11 cellular contexts compared by ENCODE assay signal in genomic region chr19:16372065-16372915, GRCh38. TPM values are rescaled to one million over a fixed set of nuclear protein-coding genes. Genes with fewer than 3 reads are reported as not detected.
A peak's percentile ranks its signal among the peaks of the same experiment; 100 is the strongest.
DNase-seq lines count a peak whose midpoint lies in the region; ATAC-seq and TF ChIP-seq lines count a peak whose summit lies in the region.
"Had no signal": no experiment of that assay in that cellular context is flagged by ENCODE, and none has a peak within 500 bp of the region (broad histone marks: within the 10 kb centered on the region; RNA-seq: fewer than 3 reads in every experiment).

No MANE protein-coding gene starts in this region.

- H3K27ac ChIP-seq in heart left ventricle (peak overlapping the region in 8 of 12 donors; percentile 16 to 87 (median 46)), right cardiac atrium (ENCODE audit: low read length) (no peak overlapping the region), IMR-90 (ENCODE audit: insufficient read depth, low read length) (no peak overlapping the region), heart right ventricle (peak overlapping the region in 8 of 10 donors; percentile 26 to 83 (median 55)), urinary bladder (ENCODE audit: low read depth) (peak overlapping the region; percentile 4), GM23338 (ENCODE audit: low read depth) (no peak overlapping the region)
- H3K27ac ChIP-seq: neural progenitor cell had no signal

- H4K5ac ChIP-seq in IMR-90 (ENCODE audit: low read depth, low read length): no peak overlapping the region

- 0 out of 2 replicates have a peak, but pooled peaks cover 3% of the 10 kb centered on the region for H3F3A ChIP-seq in GM23338 (replicated peaks; ENCODE audit: low read depth)

- no peak overlapping the region for H2BK15ac ChIP-seq in IMR-90 (ENCODE audit: low read depth, low read length)

- peaks cover 30% of the 10 kb centered on the region for H3K36me3 Mint-ChIP-seq in GM23338 (ENCODE audit: low read depth)

- H3K79me2 ChIP-seq in GM23338 (replicated peaks; ENCODE audit: insufficient read depth): no peaks in the 10 kb centered on the region

- H3K18ac ChIP-seq in IMR-90 (ENCODE audit: low read depth, low read length): no peak overlapping the region

- no peak for ATAC-seq in heart left ventricle
- ATAC-seq in right cardiac atrium: no peak
- no peak for ATAC-seq in IMR-90 (ENCODE audit: low read depth)
- no peak for ATAC-seq in heart right ventricle
- no peak for ATAC-seq in GM23338
- no peak for ATAC-seq in HG03460 (IDR thresholded peaks at IDR 0.05; ENCODE audit: unreplicated experiment)

- no peak overlapping the region for H2BK5ac ChIP-seq in IMR-90 (ENCODE audit: low read depth, low read length, poor library complexity, severe bottlenecking)

- DNase-seq in heart left ventricle (peak in 1 of 5 donors; percentile 27), right cardiac atrium (no peak), IMR-90 (no peak), heart right ventricle (no peak), hippocampal formation (lab: John Stamatoyannopoulos, UW) (no peak), GM23338 (ENCODE audit: low spot score) (no peak)
- DNase-seq: C1 segment of cervical spinal cord had no signal

- H3K27me3 Mint-ChIP-seq in GM23338 (ENCODE audit: insufficient read depth, low read depth, poor library complexity): peaks cover 11% of the 10 kb centered on the region

- no peaks in the 10 kb centered on the region for H3K9me3 ChIP-seq in heart left ventricle
- no peaks in the 10 kb centered on the region for H3K9me3 ChIP-seq in right cardiac atrium (ENCODE audit: control insufficient read depth, low read length)
- no peaks in the 10 kb centered on the region for H3K9me3 ChIP-seq in IMR-90 (ENCODE audit: control insufficient read depth, insufficient read depth, low read length)
- no peaks in the 10 kb centered on the region for H3K9me3 ChIP-seq in heart right ventricle

- CTCF ChIA-PET in IMR-90 (lab: Yijun Ruan, JAX): no interaction called here

- H3K4me2 ChIP-seq in IMR-90 (ENCODE audit: low read depth, low read length) (no peak overlapping the region), GM23338 (no peak overlapping the region)
- H3K4me2 ChIP-seq: neural progenitor cell had no signal

- H3K4me1 ChIP-seq in heart left ventricle: peaks cover 0 to 86% (median 40%) of the 10 kb centered on the region in 12 donors
- no peaks in the 10 kb centered on the region for H3K4me1 ChIP-seq in right cardiac atrium (ENCODE audit: control insufficient read depth, insufficient read depth, low read length)
- peaks cover 10% of the 10 kb centered on the region; the same call in 1 of the 2 replicates for H3K4me1 ChIP-seq in IMR-90 (ENCODE audit: control insufficient read depth, insufficient read depth, low read length)
- peaks cover 12 to 85% (median 43%) of the 10 kb centered on the region in 9 donors for H3K4me1 ChIP-seq in heart right ventricle
- peaks cover 6% of the 10 kb centered on the region for H3K4me1 ChIP-seq in urinary bladder (ENCODE audit: insufficient read depth)
- H3K4me1 ChIP-seq in GM23338 (ENCODE audit: insufficient read depth): no peaks in the 10 kb centered on the region
- H3K4me1 ChIP-seq: neural progenitor cell had no signal

- 0 out of 2 replicates have a peak overlapping the region, but pooled peaks have one; percentile 39 for H2BK120ac ChIP-seq in IMR-90 (ENCODE audit: low read depth, low read length)

- H3K27me3 ChIP-seq in heart left ventricle (no peaks in the 10 kb centered on the region), right cardiac atrium (ENCODE audit: control insufficient read depth, insufficient read depth) (no peaks in the 10 kb centered on the region), IMR-90 (ENCODE audit: control insufficient read depth, insufficient read depth, low read length) (no peaks in the 10 kb centered on the region), heart right ventricle (no peaks in the 10 kb centered on the region), GM23338 (ENCODE audit: insufficient read depth) (no peaks in the 10 kb centered on the region)
- H3K27me3 ChIP-seq: neural progenitor cell had no signal

- H3K9ac ChIP-seq in IMR-90 (ENCODE audit: low read depth, low read length): no peak overlapping the region
- H3K9ac ChIP-seq: neural progenitor cell had no signal

- H3K14ac ChIP-seq in IMR-90 (replicated peaks; ENCODE audit: low read depth, low read length): no peak overlapping the region

- H3K9me3 Mint-ChIP-seq in GM23338: no peaks in the 10 kb centered on the region
- H3K9me3 Mint-ChIP-seq: neural progenitor cell had no signal

- POLR2A ChIA-PET in IMR-90 (lab: Charles Lee; ENCODE audit: unreplicated experiment): no interaction called here

- WGBS in heart left ventricle, 4 donors: 76 to 88% (median 84%) methylated on average over 11 to 17 of the region's 17 CpGs
- WGBS in right cardiac atrium: 85% methylated on average over 17 of the region's 17 CpGs
- WGBS in IMR-90 (ENCODE audit: extremely low coverage in 2 of 2, insufficient read length in 1 of 2), 2 experiments: 98% methylated on average over 9 of the region's 17 CpGs; no CpG with 5 or more reads in 1 of the 2 experiments
- 83 to 88% methylated on average over 17 of the region's 17 CpGs for WGBS in heart right ventricle, 2 donors
- 82% methylated on average over 17 of the region's 17 CpGs for WGBS in urinary bladder

- H3K79me1 ChIP-seq in IMR-90 (ENCODE audit: low read depth in 1 of 2, low read length in 2 of 2): peaks cover 7 to 26% of the 10 kb centered on the region in 2 experiments; a peak in 2 of 4 replicates

- peak overlapping the region; percentile 14; the same call in 1 of the 2 replicates for H3K4ac ChIP-seq in IMR-90 (ENCODE audit: low read depth, low read length)

- no peak overlapping the region for H3K27ac Mint-ChIP-seq in GM23338
- H3K27ac Mint-ChIP-seq: neural progenitor cell had no signal

- TF ChIP-seq RAD21 in IMR-90 (IDR thresholded peaks at IDR 0.05; ENCODE audit: low read length): no peak

- no peak overlapping the region for H3K4me3 Mint-ChIP-seq in GM23338
- H3K4me3 Mint-ChIP-seq: neural progenitor cell had no signal

- TF ChIP-seq CTCF in heart left ventricle (IDR thresholded peaks at IDR 0.05) (no peak), IMR-90 (conservative IDR thresholded peaks at IDR 0.05; ENCODE audit: low read depth, low read length) (no peak), heart right ventricle (IDR thresholded peaks at IDR 0.05) (no peak), GM23338 (conservative IDR thresholded peaks at IDR 0.05; ENCODE audit: low read depth in 2 of 2) (no peak)

- TF ChIP-seq POLR2A in heart left ventricle (IDR thresholded peaks at IDR 0.05) (no peak), IMR-90 (IDR thresholded peaks at IDR 0.05; ENCODE audit: low read depth, low read length) (no peak)

- H2AK5ac ChIP-seq in IMR-90 (ENCODE audit: low read depth, low read length): peak overlapping the region; percentile 53

- H4K8ac ChIP-seq in IMR-90 (ENCODE audit: low read depth in 2 of 2, low read length in 2 of 2): no peak overlapping the region

- H3K9me2 ChIP-seq in GM23338 (ENCODE audit: insufficient read depth): no peaks in the 10 kb centered on the region

- H3K4me1 Mint-ChIP-seq in GM23338: peaks cover 15% of the 10 kb centered on the region
- H3K4me1 Mint-ChIP-seq: neural progenitor cell had no signal

- no peak overlapping the region for H2AFZ ChIP-seq in IMR-90 (replicated peaks; ENCODE audit: low read length, poor library complexity)
- no peak overlapping the region for H2AFZ ChIP-seq in GM23338
- H2AFZ ChIP-seq: neural progenitor cell had no signal

- no peak overlapping the region for H3K56ac ChIP-seq in IMR-90 (ENCODE audit: extremely low read depth, insufficient read depth, low read length)

- in situ Hi-C loops in IMR-90 (cut with MboI; ENCODE audit: low sequenced_read_pairs): no loop called here

- H3K36me3 ChIP-seq in heart left ventricle: peaks cover 0 to 52% (median 32%) of the 10 kb centered on the region in 9 donors
- H3K36me3 ChIP-seq in IMR-90 (ENCODE audit: control insufficient read depth, insufficient read depth, low read length): peaks cover 17% of the 10 kb centered on the region
- H3K36me3 ChIP-seq in heart right ventricle: peaks cover 0 to 53% (median 23%) of the 10 kb centered on the region in 9 donors
- H3K36me3 ChIP-seq in urinary bladder (ENCODE audit: insufficient read depth): no peaks in the 10 kb centered on the region
- no peaks in the 10 kb centered on the region for H3K36me3 ChIP-seq in GM23338 (ENCODE audit: insufficient read depth)
- H3K36me3 ChIP-seq: neural progenitor cell had no signal

- H3K9me1 ChIP-seq in IMR-90 (ENCODE audit: insufficient read depth, low read length): peaks cover 26% of the 10 kb centered on the region

- intact Hi-C loops in heart left ventricle (cut with DNase I) (loop anchor here in 1 of 10 donors (5.0 kb wide), 1 partner anchor 135 kb away; no protein-coding TSS in a partner anchor), right cardiac atrium (cut with DNase I) (no loop called here), IMR-90 (cut with micrococcal nuclease) (no loop called here), heart right ventricle (cut with DNase I) (loop anchor here in 1 of 10 donors (10.0 kb wide), 1 partner anchor 47 kb away; the partner anchor contains the start of gene KLF2)

- peak overlapping the region in 2 of 12 donors; percentile 16 to 21 for H3K4me3 ChIP-seq in heart left ventricle
- H3K4me3 ChIP-seq in right cardiac atrium (ENCODE audit: low read length): no peak overlapping the region
- H3K4me3 ChIP-seq in IMR-90 (ENCODE audit: insufficient read depth, low read depth, low read length): no peak overlapping the region
- peak overlapping the region in 3 of 10 donors; percentile 2 to 16 (median 5) for H3K4me3 ChIP-seq in heart right ventricle
- no peak overlapping the region for H3K4me3 ChIP-seq in urinary bladder (ENCODE audit: low read depth, low read length)
- H3K4me3 ChIP-seq in GM23338: no peak overlapping the region
- H3K4me3 ChIP-seq: K562, neural progenitor cell had no signal

- no peak overlapping the region for H2AK9ac ChIP-seq in IMR-90 (replicated peaks; ENCODE audit: low read depth, low read length, poor library complexity)

- H4K20me1 ChIP-seq in IMR-90 (ENCODE audit: insufficient read depth, low read length) (0 out of 2 replicates have a peak, but pooled peaks cover 13% of the 10 kb centered on the region), GM23338 (replicated peaks; ENCODE audit: insufficient read depth) (0 out of 2 replicates have a peak, but pooled peaks cover 3% of the 10 kb centered on the region)

- no peak overlapping the region for H4K91ac ChIP-seq in IMR-90 (ENCODE audit: insufficient read depth, low read depth, low read length)

- dilution Hi-C loops in IMR-90 (cut with HindIII; ENCODE audit: low sequenced_read_pairs, unreplicated experiment): no loop called here

- BruUV-seq in IMR-90 (replicated peaks; lab: Mats Ljungman, UMichigan): no TSS peak

- no peak overlapping the region for H3K23ac ChIP-seq in IMR-90 (ENCODE audit: low read depth, low read length)

- H2BK20ac ChIP-seq in IMR-90 (ENCODE audit: low read depth, low read length): peak overlapping the region; percentile 10; the same call in 1 of the 2 replicates

RNA-seq across cellular contexts. Expression of gene KLF2, which starts 47.7 kb away (rescaled TPM):
- total RNA-seq in heart left ventricle (10 to 100 TPM; 28.0 to 87.2 (median 45.0) TPM), right cardiac atrium (10 to 100 TPM; 53.3 to 73.5 (median 68.1) TPM), IMR-90 (2012; rRNA removed) (1.1 and 3.3 TPM in 2 replicates), heart right ventricle (10 to 100 TPM; 25.5 to 76.2 (median 50.4) TPM), urinary bladder (14.2 TPM)
- polyA plus RNA-seq in heart left ventricle (10 to 100 TPM; 14.4 to 24.2 TPM), right cardiac atrium (30.9 TPM), IMR-90 (2012; rRNA removed) (34.4 and 38.9 TPM in 2 replicates), heart right ventricle (10 to 100 TPM; 22.4 to 73.5 TPM), urinary bladder (155 TPM), GM23338 (2016; fragmentation: Nextera tagmentation; extraction: Ambion mirVana) (0.43 TPM in 1 of 2 replicates, not detected in the other)
- 49.1 and 78.5 TPM in 2 replicates for polyA plus RNA-seq in IMR-90 (2012; cell fraction: cytosol; rRNA removed)
- polyA plus RNA-seq in IMR-90 (2012; cell fraction: nucleus; rRNA removed; ENCODE audit: low replicate concordance): 129 and 171 TPM in 2 replicates
- total RNA-seq in GM23338 (2014; rRNA removed; shearing (Covaris generic)): 0.89 and 0.90 TPM in 2 replicates
- polyA plus RNA-seq: K562 had no signal

Comparison
In these comparisons a context has a peak if more than half of its experiments do, and no peak if none do; other contexts are left out.
1. H3K27ac ChIP-seq: peak in heart left ventricle (8 of 12), heart right ventricle (8 of 10) and urinary bladder (single experiment); none in right cardiac atrium (single experiment), IMR-90 (single experiment) and GM23338 (single experiment).